8 cellular contexts compared by ENCODE assay signal in genomic region chr14:24398298-24398942, GRCh38. TPM values are rescaled to one million over a fixed set of nuclear protein-coding genes. Genes with fewer than 3 reads are reported as not detected.
DNase-seq lines count a peak whose midpoint lies in the region; ATAC-seq, FAIRE-seq and TF ChIP-seq lines count a peak whose summit lies in the region.

No MANE protein-coding gene starts in this region.

- H3K4me1 ChIP-seq in HepG2 (ENCODE audit: insufficient read depth, low read length): peaks cover 43% of the 10 kb centered on the region
- peaks cover 28% of the 10 kb centered on the region for H3K4me1 ChIP-seq in testis

- no peaks in the 10 kb centered on the region for H4K20me1 ChIP-seq in HepG2 (ENCODE audit: insufficient read depth, low read length)

- intact Hi-C loops in HepG2 (cut with micrococcal nuclease; ENCODE audit: unreplicated experiment): loop anchor here (2.0 kb wide), 1 partner anchor 32 kb away; no protein-coding TSS in a partner anchor
- intact Hi-C loops in testis (cut with DNase I; ENCODE audit: low total_unique reads): no loop called here

- no TSS peak for BruUV-seq in HepG2 (replicated peaks; lab: Mats Ljungman, UMichigan)

- TF ChIP-seq RAD21 in HepG2 (CRISPR knock-in tag; IDR thresholded peaks at IDR 0.05): no peak

- CTCF ChIA-PET in HepG2 (lab: Yijun Ruan, JAX; ENCODE audit: low intra/inter-chr PET ratio, low total read pairs): no interaction called here
- CTCF ChIA-PET in RWPE1 (lab: Yijun Ruan, JAX): no interaction called here

- peak overlapping the region; percentile 31 for H3K4me3 ChIP-seq in MG63
- H3K4me3 ChIP-seq in HepG2 (replicated peaks in 1 of 3; ENCODE audit: insufficient read depth in 1 of 3, low read depth in 2 of 3, low read length in 3 of 3): peak overlapping the region; percentile 54 to 74 (median 62); a peak in 5 of 6 replicates
- H3K4me3 ChIP-seq in testis: peak overlapping the region; percentile 58 to 65

- WGBS in HepG2 (ENCODE audit: low lambda C conversion rate): 3% methylated on average over 17 of the region's 18 CpGs
- WGBS in testis, 2 donors: 13 to 24% methylated on average over 15 to 17 of the region's 18 CpGs

- H2AFZ ChIP-seq in HepG2 (ENCODE audit: low read length): peak overlapping the region; percentile 0

- H3K79me2 ChIP-seq in HepG2 (ENCODE audit: insufficient read depth, low read length): no peaks in the 10 kb centered on the region

- FAIRE-seq in HepG2 (lab: Jason Lieb, UNC): no peak

- H3K27me3 ChIP-seq in MG63 (no peaks in the 10 kb centered on the region), HepG2 (ENCODE audit: control insufficient read depth in 1 of 2, insufficient read depth in 2 of 2, low read length in 2 of 2) (peaks cover 15 to 62% of the 10 kb centered on the region in 2 experiments), testis (no peaks in the 10 kb centered on the region)

- TF ChIP-seq EP300 in HepG2 (IDR thresholded peaks at IDR 0.05; ENCODE audit: low read depth in 2 of 2, low read length in 2 of 2) (no peak), HepG2 (CRISPR knock-in tag; IDR thresholded peaks at IDR 0.05; ENCODE audit: borderline replicate concordance) (no peak)

- DNase-seq in MG63: no peak
- DNase-seq in cerebellum (ENCODE audit: low spot score): peak; percentile 36
- DNase-seq in HepG2 (ENCODE audit: low spot score): no peak
- no peak for DNase-seq in testis
- DNase-seq in COLO668 (lab: John Stamatoyannopoulos, UW; ENCODE audit: unreplicated experiment): no peak
- DNase-seq in RWPE1 (ENCODE audit: low spot score): no peak
- DNase-seq in NCI-H1930 (lab: John Stamatoyannopoulos, UW): no peak

- peak; percentile 4 for ATAC-seq in HepG2
- no peak for ATAC-seq in HG02981 (IDR thresholded peaks at IDR 0.05; ENCODE audit: unreplicated experiment)

- in situ Hi-C loops in HepG2 (cut with HindIII; ENCODE audit: extremely low pct_ligation_motif_present, low pct_unique_long_range_greater_than_20kb): no loop called here

- POLR2A ChIA-PET in HepG2 (lab: Yijun Ruan, JAX) (interaction anchor here (0.6 to 3.3 kb wide), 8 partner anchors 11 to 33 kb away, joined by 3 to 17 read pairs (median 4); partner anchors contain the start of genes CBLN3 and KHNYN), RWPE1 (lab: Yijun Ruan, JAX; ENCODE audit: low non-redundant PET) (no interaction called here)

- H3K27ac ChIP-seq in HepG2 (ENCODE audit: extremely low read length, insufficient read depth, low read length): no peak overlapping the region
- peak overlapping the region; percentile 66 to 69 for H3K27ac ChIP-seq in testis
- no peak overlapping the region for H3K27ac ChIP-seq in RWPE1

- TF ChIP-seq CTCF in HepG2 (CRISPR knock-in tag; IDR thresholded peaks at IDR 0.05) (no peak), testis (IDR thresholded peaks at IDR 0.05) (no peak), RWPE1 (conservative IDR thresholded peaks at IDR 0.05; ENCODE audit: low read depth) (no peak)

- peak overlapping the region; percentile 83 for H3K4me2 ChIP-seq in HepG2 (ENCODE audit: low read depth, low read length)

- no peaks in the 10 kb centered on the region for H3K36me3 ChIP-seq in MG63
- H3K36me3 ChIP-seq in HepG2 (replicated peaks in 1 of 2; ENCODE audit: control insufficient read depth in 1 of 2, insufficient read depth in 2 of 2, low read length in 2 of 2): no peaks in the 10 kb centered on the region
- H3K36me3 ChIP-seq in testis (ENCODE audit: low read depth, missing control alignments): no peaks in the 10 kb centered on the region

- peak overlapping the region; percentile 18; the same call in 1 of the 2 replicates for H3K9ac ChIP-seq in HepG2 (ENCODE audit: insufficient read depth, low read depth, low read length)

- TF ChIP-seq POLR2A in HepG2 (IDR thresholded peaks at IDR 0.05; ENCODE audit: insufficient read depth in 1 of 2, low read depth in 2 of 2, low read length in 2 of 2): no peak
- TF ChIP-seq POLR2A in testis (IDR thresholded peaks at IDR 0.05): no peak

- no peaks in the 10 kb centered on the region for H3K9me3 ChIP-seq in MG63
- no peaks in the 10 kb centered on the region for H3K9me3 ChIP-seq in HepG2 (ENCODE audit: low read length)
- H3K9me3 ChIP-seq in testis: no peaks in the 10 kb centered on the region

RNA-seq across cellular contexts. Expression of gene NYNRIN, which starts 0.4 kb away (rescaled TPM):
- 0.30 TPM in 1 of 2 replicates, not detected in the other for total RNA-seq in MG63 (2014; rRNA removed; shearing (Covaris generic); ENCODE audit: low replicate concordance)
- total RNA-seq in cerebellum (31.8 TPM), HepG2 (2016; rRNA removed; fragmentation: Illumina TruSeq; extraction: Trizol) (1.1 and 1.3 TPM in 2 replicates), testis (10 to 100 TPM; 21.8 TPM)
- total RNA-seq in HepG2 (2016; cell fraction: cytosol; rRNA removed; fragmentation: Illumina TruSeq; extraction: Trizol; ENCODE audit: low read depth): 0.09 and 0.10 TPM in 2 replicates
- total RNA-seq in HepG2 (2016; cell fraction: insoluble cytoplasmic fraction; rRNA removed; fragmentation: Illumina TruSeq; extraction: Trizol): 0.91 and 1.1 TPM in 2 replicates
- total RNA-seq in HepG2 (2016; cell fraction: membrane; rRNA removed; fragmentation: Illumina TruSeq; extraction: Trizol): 0.24 and 0.34 TPM in 2 replicates
- 1.0 and 1.4 TPM in 2 replicates for total RNA-seq in HepG2 (2016; cell fraction: nucleus; rRNA removed; fragmentation: Illumina TruSeq; extraction: Trizol)
- polyA plus RNA-seq in HepG2 (2011; rRNA removed) (0.63 and 0.95 TPM in 2 replicates), testis (ENCODE audit: insufficient read depth, low read depth, low replicate concordance) (22.0 TPM)
- polyA plus RNA-seq in HepG2 (2011; cell fraction: cytosol; rRNA removed): 0.39 and 0.44 TPM in 2 replicates
- 2.0 and 2.1 TPM in 2 replicates for polyA plus RNA-seq in HepG2 (2011; cell fraction: nucleus; rRNA removed)
- polyA plus RNA-seq in HepG2 (2012): 1.8 and 5.9 TPM in 2 replicates
- polyA plus RNA-seq in HepG2 (2016; cell fraction: cytosol; fragmentation: Illumina TruSeq; extraction: Trizol; ENCODE audit: low read depth): 0.07 and 0.08 TPM in 2 replicates
- polyA plus RNA-seq in HepG2 (2016; cell fraction: insoluble cytoplasmic fraction; fragmentation: Illumina TruSeq; extraction: Trizol; ENCODE audit: low read depth): 0.72 and 0.83 TPM in 2 replicates
- polyA plus RNA-seq in HepG2 (2016; cell fraction: membrane; fragmentation: Illumina TruSeq; extraction: Trizol; ENCODE audit: low read depth): 0.13 and 0.14 TPM in 2 replicates
- 1.2 and 1.5 TPM in 2 replicates for polyA plus RNA-seq in HepG2 (2016; cell fraction: nucleus; fragmentation: Illumina TruSeq; extraction: Trizol; ENCODE audit: insufficient read depth, low read depth)
- 2.4 TPM in 1 of 2 replicates, not detected in the other for polyA minus RNA-seq in HepG2 (2011; rRNA and poly(A)+ RNA removed; ENCODE audit: low replicate concordance)
- polyA minus RNA-seq in HepG2 (2011; cell fraction: cytosol; rRNA and poly(A)+ RNA removed): 1.4 and 1.5 TPM in 2 replicates
- polyA minus RNA-seq in HepG2 (2011; cell fraction: nucleus; rRNA and poly(A)+ RNA removed): 1.7 and 1.9 TPM in 2 replicates

RNA-seq across cellular contexts. Expression of gene NFATC4, which starts 30.4 kb away (rescaled TPM):
- 4.9 and 14.5 TPM in 2 replicates for total RNA-seq in MG63 (2014; rRNA removed; shearing (Covaris generic); ENCODE audit: low replicate concordance)
- total RNA-seq in cerebellum (16.8 TPM), HepG2 (2016; rRNA removed; fragmentation: Illumina TruSeq; extraction: Trizol) (0.04 TPM in 1 of 2 replicates, not detected in the other), testis (10 to 100 TPM; 40.9 to 53.5 TPM)
- not detected in 2 replicates for total RNA-seq in HepG2 (2016; cell fraction: cytosol; rRNA removed; fragmentation: Illumina TruSeq; extraction: Trizol; ENCODE audit: low read depth)
- 0.11 TPM in 1 of 2 replicates, not detected in the other for total RNA-seq in HepG2 (2016; cell fraction: insoluble cytoplasmic fraction; rRNA removed; fragmentation: Illumina TruSeq; extraction: Trizol)
- total RNA-seq in HepG2 (2016; cell fraction: membrane; rRNA removed; fragmentation: Illumina TruSeq; extraction: Trizol): not detected in 2 replicates
- 0.34 TPM in 1 of 2 replicates, not detected in the other for total RNA-seq in HepG2 (2016; cell fraction: nucleus; rRNA removed; fragmentation: Illumina TruSeq; extraction: Trizol)
- polyA plus RNA-seq in HepG2 (2011; rRNA removed) (0.15 and 0.24 TPM in 2 replicates), testis (ENCODE audit: insufficient read depth, low read depth, low replicate concordance) (83.6 TPM)
- 0.03 and 0.05 TPM in 2 replicates for polyA plus RNA-seq in HepG2 (2011; cell fraction: cytosol; rRNA removed)
- polyA plus RNA-seq in HepG2 (2011; cell fraction: nucleus; rRNA removed): 1.6 and 2.4 TPM in 2 replicates
- polyA plus RNA-seq in HepG2 (2012): 0.17 and 0.40 TPM in 2 replicates
- polyA plus RNA-seq in HepG2 (2016; cell fraction: cytosol; fragmentation: Illumina TruSeq; extraction: Trizol; ENCODE audit: low read depth): not detected in 2 replicates
- polyA plus RNA-seq in HepG2 (2016; cell fraction: insoluble cytoplasmic fraction; fragmentation: Illumina TruSeq; extraction: Trizol; ENCODE audit: low read depth): not detected in 2 replicates
- polyA plus RNA-seq in HepG2 (2016; cell fraction: membrane; fragmentation: Illumina TruSeq; extraction: Trizol; ENCODE audit: low read depth): not detected in 2 replicates
- polyA plus RNA-seq in HepG2 (2016; cell fraction: nucleus; fragmentation: Illumina TruSeq; extraction: Trizol; ENCODE audit: insufficient read depth, low read depth): 0.47 TPM in 1 of 2 replicates, not detected in the other
- 0.32 TPM in 1 of 2 replicates, not detected in the other for polyA minus RNA-seq in HepG2 (2011; rRNA and poly(A)+ RNA removed; ENCODE audit: low replicate concordance)
- polyA minus RNA-seq in HepG2 (2011; cell fraction: cytosol; rRNA and poly(A)+ RNA removed): not detected in 2 replicates
- 0.37 and 0.39 TPM in 2 replicates for polyA minus RNA-seq in HepG2 (2011; cell fraction: nucleus; rRNA and poly(A)+ RNA removed)

RNA-seq across cellular contexts. Expression of gene CBLN3, which starts 31.0 kb away (rescaled TPM):
- 2.0 TPM in 1 of 2 replicates, not detected in the other for total RNA-seq in MG63 (2014; rRNA removed; shearing (Covaris generic); ENCODE audit: low replicate concordance)
- total RNA-seq in cerebellum (0.91 TPM), HepG2 (2016; rRNA removed; fragmentation: Illumina TruSeq; extraction: Trizol) (0.45 and 0.66 TPM in 2 replicates), testis (10 to 100 TPM; 13.5 to 17.0 TPM)
- total RNA-seq in HepG2 (2016; cell fraction: cytosol; rRNA removed; fragmentation: Illumina TruSeq; extraction: Trizol; ENCODE audit: low read depth): 0.62 and 0.81 TPM in 2 replicates
- total RNA-seq in HepG2 (2016; cell fraction: insoluble cytoplasmic fraction; rRNA removed; fragmentation: Illumina TruSeq; extraction: Trizol): 0.58 and 0.78 TPM in 2 replicates
- 1.3 TPM in 2 replicates for total RNA-seq in HepG2 (2016; cell fraction: membrane; rRNA removed; fragmentation: Illumina TruSeq; extraction: Trizol)
- total RNA-seq in HepG2 (2016; cell fraction: nucleus; rRNA removed; fragmentation: Illumina TruSeq; extraction: Trizol): 0.47 and 0.60 TPM in 2 replicates
- polyA plus RNA-seq in HepG2 (2011; rRNA removed) (0.74 and 0.98 TPM in 2 replicates), testis (ENCODE audit: insufficient read depth, low read depth, low replicate concordance) (9.0 TPM)
- polyA plus RNA-seq in HepG2 (2011; cell fraction: cytosol; rRNA removed): 0.71 and 0.97 TPM in 2 replicates
- polyA plus RNA-seq in HepG2 (2011; cell fraction: nucleus; rRNA removed): 1.3 and 1.8 TPM in 2 replicates
- polyA plus RNA-seq in HepG2 (2012): 0.77 and 1.9 TPM in 2 replicates
- polyA plus RNA-seq in HepG2 (2016; cell fraction: cytosol; fragmentation: Illumina TruSeq; extraction: Trizol; ENCODE audit: low read depth): 0.70 and 0.86 TPM in 2 replicates
- 0.62 and 1.3 TPM in 2 replicates for polyA plus RNA-seq in HepG2 (2016; cell fraction: insoluble cytoplasmic fraction; fragmentation: Illumina TruSeq; extraction: Trizol; ENCODE audit: low read depth)
- 1.4 TPM in 2 replicates for polyA plus RNA-seq in HepG2 (2016; cell fraction: membrane; fragmentation: Illumina TruSeq; extraction: Trizol; ENCODE audit: low read depth)
- polyA plus RNA-seq in HepG2 (2016; cell fraction: nucleus; fragmentation: Illumina TruSeq; extraction: Trizol; ENCODE audit: insufficient read depth, low read depth): 1.3 and 1.6 TPM in 2 replicates
- polyA minus RNA-seq in HepG2 (2011; rRNA and poly(A)+ RNA removed; ENCODE audit: low replicate concordance): 0.37 and 0.92 TPM in 2 replicates
- 0.30 and 0.35 TPM in 2 replicates for polyA minus RNA-seq in HepG2 (2011; cell fraction: cytosol; rRNA and poly(A)+ RNA removed)
- polyA minus RNA-seq in HepG2 (2011; cell fraction: nucleus; rRNA and poly(A)+ RNA removed): 0.52 and 0.75 TPM in 2 replicates

RNA-seq across cellular contexts. Expression of gene KHNYN, which starts 31.3 kb away (rescaled TPM):
- 19.1 and 30.7 TPM in 2 replicates for total RNA-seq in MG63 (2014; rRNA removed; shearing (Covaris generic); ENCODE audit: low replicate concordance)
- total RNA-seq in cerebellum: 21.9 TPM
- total RNA-seq in HepG2 (2016; rRNA removed; fragmentation: Illumina TruSeq; extraction: Trizol): 72.2 and 75.7 TPM in 2 replicates
- total RNA-seq in HepG2 (2016; cell fraction: cytosol; rRNA removed; fragmentation: Illumina TruSeq; extraction: Trizol; ENCODE audit: low read depth): 10.2 and 10.7 TPM in 2 replicates
- total RNA-seq in HepG2 (2016; cell fraction: insoluble cytoplasmic fraction; rRNA removed; fragmentation: Illumina TruSeq; extraction: Trizol): 60.0 and 78.8 TPM in 2 replicates
- 35.9 and 40.5 TPM in 2 replicates for total RNA-seq in HepG2 (2016; cell fraction: membrane; rRNA removed; fragmentation: Illumina TruSeq; extraction: Trizol)
- total RNA-seq in HepG2 (2016; cell fraction: nucleus; rRNA removed; fragmentation: Illumina TruSeq; extraction: Trizol): 62.0 and 78.7 TPM in 2 replicates
- polyA plus RNA-seq in HepG2 (2011; rRNA removed): 52.8 and 76.4 TPM in 2 replicates
- 36.1 and 40.8 TPM in 2 replicates for polyA plus RNA-seq in HepG2 (2011; cell fraction: cytosol; rRNA removed)
- polyA plus RNA-seq in HepG2 (2011; cell fraction: nucleus; rRNA removed): 158 and 160 TPM in 2 replicates
- 82.6 and 83.5 TPM in 2 replicates for polyA plus RNA-seq in HepG2 (2012)
- 4.7 and 5.4 TPM in 2 replicates for polyA plus RNA-seq in HepG2 (2016; cell fraction: cytosol; fragmentation: Illumina TruSeq; extraction: Trizol; ENCODE audit: low read depth)
- polyA plus RNA-seq in HepG2 (2016; cell fraction: insoluble cytoplasmic fraction; fragmentation: Illumina TruSeq; extraction: Trizol; ENCODE audit: low read depth): 37.4 and 41.5 TPM in 2 replicates
- polyA plus RNA-seq in HepG2 (2016; cell fraction: membrane; fragmentation: Illumina TruSeq; extraction: Trizol; ENCODE audit: low read depth): 19.0 and 20.9 TPM in 2 replicates
- polyA plus RNA-seq in HepG2 (2016; cell fraction: nucleus; fragmentation: Illumina TruSeq; extraction: Trizol; ENCODE audit: insufficient read depth, low read depth): 71.6 and 72.4 TPM in 2 replicates
- 29.4 and 108 TPM in 2 replicates for polyA minus RNA-seq in HepG2 (2011; rRNA and poly(A)+ RNA removed; ENCODE audit: low replicate concordance)
- 32.8 and 41.4 TPM in 2 replicates for polyA minus RNA-seq in HepG2 (2011; cell fraction: cytosol; rRNA and poly(A)+ RNA removed)
- 109 and 126 TPM in 2 replicates for polyA minus RNA-seq in HepG2 (2011; cell fraction: nucleus; rRNA and poly(A)+ RNA removed)
- total RNA-seq in testis: 10 to 100 TPM; 52.0 to 66.0 TPM
- 27.9 TPM for polyA plus RNA-seq in testis (ENCODE audit: insufficient read depth, low read depth, low replicate concordance)

RNA-seq across cellular contexts. Expression of gene SDR39U1, which starts 44.2 kb away (rescaled TPM):
- total RNA-seq in MG63 (2014; rRNA removed; shearing (Covaris generic); ENCODE audit: low replicate concordance): 16.8 and 32.0 TPM in 2 replicates
- 17.6 TPM for total RNA-seq in cerebellum
- 25.0 and 34.4 TPM in 2 replicates for total RNA-seq in HepG2 (2016; rRNA removed; fragmentation: Illumina TruSeq; extraction: Trizol)
- 13.3 and 16.3 TPM in 2 replicates for total RNA-seq in HepG2 (2016; cell fraction: cytosol; rRNA removed; fragmentation: Illumina TruSeq; extraction: Trizol; ENCODE audit: low read depth)
- 19.5 and 33.3 TPM in 2 replicates for total RNA-seq in HepG2 (2016; cell fraction: insoluble cytoplasmic fraction; rRNA removed; fragmentation: Illumina TruSeq; extraction: Trizol)
- total RNA-seq in HepG2 (2016; cell fraction: membrane; rRNA removed; fragmentation: Illumina TruSeq; extraction: Trizol): 24.0 and 26.0 TPM in 2 replicates
- total RNA-seq in HepG2 (2016; cell fraction: nucleus; rRNA removed; fragmentation: Illumina TruSeq; extraction: Trizol): 44.1 and 45.4 TPM in 2 replicates
- polyA plus RNA-seq in HepG2 (2011; rRNA removed): 129 and 163 TPM in 2 replicates
- 99.7 and 120 TPM in 2 replicates for polyA plus RNA-seq in HepG2 (2011; cell fraction: cytosol; rRNA removed)
- polyA plus RNA-seq in HepG2 (2011; cell fraction: nucleus; rRNA removed): 808 and 816 TPM in 2 replicates
- polyA plus RNA-seq in HepG2 (2012): 66.2 and 118 TPM in 2 replicates
- polyA plus RNA-seq in HepG2 (2016; cell fraction: cytosol; fragmentation: Illumina TruSeq; extraction: Trizol; ENCODE audit: low read depth): 50.3 and 55.8 TPM in 2 replicates
- 73.2 and 88.2 TPM in 2 replicates for polyA plus RNA-seq in HepG2 (2016; cell fraction: insoluble cytoplasmic fraction; fragmentation: Illumina TruSeq; extraction: Trizol; ENCODE audit: low read depth)
- 64.6 and 72.1 TPM in 2 replicates for polyA plus RNA-seq in HepG2 (2016; cell fraction: membrane; fragmentation: Illumina TruSeq; extraction: Trizol; ENCODE audit: low read depth)
- 164 and 186 TPM in 2 replicates for polyA plus RNA-seq in HepG2 (2016; cell fraction: nucleus; fragmentation: Illumina TruSeq; extraction: Trizol; ENCODE audit: insufficient read depth, low read depth)
- 27.9 and 51.2 TPM in 2 replicates for polyA minus RNA-seq in HepG2 (2011; rRNA and poly(A)+ RNA removed; ENCODE audit: low replicate concordance)
- polyA minus RNA-seq in HepG2 (2011; cell fraction: cytosol; rRNA and poly(A)+ RNA removed): 18.8 and 21.3 TPM in 2 replicates
- polyA minus RNA-seq in HepG2 (2011; cell fraction: nucleus; rRNA and poly(A)+ RNA removed): 95.4 and 110 TPM in 2 replicates
- total RNA-seq in testis: 10 to 100 TPM; 76.7 to 86.1 TPM
- polyA plus RNA-seq in testis (ENCODE audit: insufficient read depth, low read depth, low replicate concordance): 76.6 TPM

Comparison
In these comparisons a context has a peak if more than half of its experiments do, and no peak if none do; other contexts are left out.
1. H3K27ac ChIP-seq: peak in testis (2 of 2); none in HepG2 (single experiment) and RWPE1 (single experiment).
2. RNA of gene NYNRIN, which starts 0.4 kb away (total RNA-seq): 31.8 TPM in cerebellum (single experiment) and 21.8 TPM in testis; 0.09 to 1.4 TPM in HepG2 and 0.30 TPM in MG63; every median in the first group is over 4 times any median in the second.
3. Peak in every context shown above with its lines, with median percentiles within 50 percentile points of each other: H3K4me3 ChIP-seq.